Comparison of ENCODE assay signal across 2 cellular contexts in the genomic region with DNA sequence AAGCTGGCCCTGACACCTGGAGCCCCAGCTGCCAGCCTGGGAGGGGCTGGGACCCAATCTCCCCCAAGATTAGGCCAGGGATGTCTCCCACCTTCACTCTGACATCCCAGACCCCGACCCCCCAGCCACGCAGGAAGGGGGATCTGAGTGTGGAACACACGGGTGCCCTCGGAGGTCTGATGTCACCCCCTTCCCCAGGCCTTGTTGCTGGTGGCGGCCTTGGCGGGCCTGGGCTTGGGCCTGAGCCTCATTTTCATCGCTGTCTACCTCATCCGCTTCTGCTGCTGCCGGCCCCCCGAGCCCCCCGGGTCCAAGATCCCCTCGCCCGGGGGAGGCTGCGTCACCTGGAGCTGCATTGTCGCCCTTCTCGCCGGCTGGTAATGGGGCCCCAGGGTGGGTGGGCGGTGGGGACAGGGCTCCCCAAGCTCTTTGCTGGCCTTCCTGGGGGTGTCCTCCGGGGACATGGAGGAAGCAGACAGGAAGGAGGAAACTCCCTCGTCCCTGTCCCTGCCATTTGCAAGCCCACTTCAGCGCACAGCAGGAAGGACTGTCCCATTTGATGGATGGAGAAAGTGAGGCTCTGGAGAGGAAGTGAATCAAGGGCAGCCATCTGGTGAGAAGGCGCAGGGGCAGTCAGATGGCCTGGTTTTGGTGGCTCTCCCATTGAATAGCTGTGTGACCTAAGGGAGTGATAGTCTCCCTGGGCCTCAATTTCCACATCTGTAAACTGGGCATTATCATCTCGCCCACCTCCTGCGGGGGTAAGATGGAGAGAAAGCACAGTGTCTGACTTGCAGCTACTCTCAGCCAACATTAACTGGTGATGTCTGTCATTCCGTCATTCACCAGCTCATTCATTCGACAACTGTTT.
TF ChIP-seq lines count a peak whose summit lies in the region.

No MANE protein-coding gene starts in this region.

TF ChIP-seq in HEK293, 187 proteins besides CTCF, POLR2A, EP300 and RAD21:
- TF ChIP-seq ZNF146 (tag by site-specific recombination; IDR thresholded peaks at IDR 0.05) (no peak), ZFP3 (tag by site-specific recombination; IDR thresholded peaks at IDR 0.05; ENCODE audit: low read depth) (no peak), PRDM1 (tag by site-specific recombination; IDR thresholded peaks at IDR 0.05) (no peak), ZNF324 (tag by site-specific recombination; IDR thresholded peaks at IDR 0.05) (no peak), ZNF548 (tag by site-specific recombination; IDR thresholded peaks at IDR 0.05) (no peak), ZNF513 (tag by site-specific recombination; IDR thresholded peaks at IDR 0.05) (no peak), ZNF664 (tag by site-specific recombination; IDR thresholded peaks at IDR 0.05) (peak; percentile 64; the same call in 1 of the 2 replicates), ZNF391 (tag by site-specific recombination; IDR thresholded peaks at IDR 0.05; ENCODE audit: borderline replicate concordance, low read depth) (no peak)

TF ChIP-seq in H1, 55 proteins besides CTCF, POLR2A, EP300 and RAD21:
- peak; percentile 92 for TF ChIP-seq KDM1A (IDR thresholded peaks at IDR 0.05; ENCODE audit: borderline replicate concordance, low read length)
- TF ChIP-seq TEAD4 (IDR thresholded peaks at IDR 0.05; ENCODE audit: low read depth, low read length), result no peak
TF ChIP-seq in H1: peak in this region for 1.
